1 cellular context compared by ENCODE assay signal in genomic region chr1:12615916-12616708, GRCh38.
TF ChIP-seq lines count a peak whose summit lies in the region.

No MANE protein-coding gene starts in this region.

TF ChIP-seq in HEK293, 187 proteins besides CTCF, POLR2A, EP300 and RAD21 (continued from another document):
- TF ChIP-seq PATZ1 (tag by site-specific recombination; IDR thresholded peaks at IDR 0.05): peak; percentile 76
- 0 out of 2 replicates have a peak, but pooled peaks have one; percentile 8 for TF ChIP-seq ZNF24 (tag by site-specific recombination; IDR thresholded peaks at IDR 0.05)
- TF ChIP-seq ZNF354C (tag by site-specific recombination; IDR thresholded peaks at IDR 0.05; ENCODE audit: borderline replicate concordance, low read depth): no peak
- peak; percentile 30; the same call in 1 of the 2 replicates for TF ChIP-seq SP2 (tag by site-specific recombination; IDR thresholded peaks at IDR 0.05)
- TF ChIP-seq ZNF114 (tag by site-specific recombination; IDR thresholded peaks at IDR 0.05): no peak
- peak; percentile 44; the same call in 1 of the 2 replicates for TF ChIP-seq ZBTB17 (tag by site-specific recombination; IDR thresholded peaks at IDR 0.05)
- no peak for TF ChIP-seq ZNF639 (tag by site-specific recombination; IDR thresholded peaks at IDR 0.05)
- TF ChIP-seq ZBTB10 (tag by site-specific recombination; IDR thresholded peaks at IDR 0.05): peak; percentile 50; the same call in 1 of the 2 replicates
- TF ChIP-seq SP7 (tag by site-specific recombination; IDR thresholded peaks at IDR 0.05): peak; percentile 96
- peak; percentile 65; the same call in 1 of the 2 replicates for TF ChIP-seq ZNF10 (tag by site-specific recombination; IDR thresholded peaks at IDR 0.05)
- peak; percentile 71; the same call in 1 of the 2 replicates for TF ChIP-seq TRIM28 (IDR thresholded peaks at IDR 0.05; ENCODE audit: borderline replicate concordance, low read length)
- TF ChIP-seq HIC1 (tag by site-specific recombination; IDR thresholded peaks at IDR 0.05): peak; percentile 66; the same call in 1 of the 2 replicates
- TF ChIP-seq ZSCAN30 (tag by site-specific recombination; IDR thresholded peaks at IDR 0.05): 0 out of 2 replicates have a peak, but pooled peaks have one; percentile 8
- TF ChIP-seq GLIS2 (tag by site-specific recombination; IDR thresholded peaks at IDR 0.05): peak; percentile 49
- no peak for TF ChIP-seq ZXDB (tag by site-specific recombination; IDR thresholded peaks at IDR 0.05)
- peak; percentile 91 for TF ChIP-seq ZNF341 (tag by site-specific recombination; IDR thresholded peaks at IDR 0.05; ENCODE audit: low read depth)
- peak; percentile 82 for TF ChIP-seq PRDM6 (tag by site-specific recombination; IDR thresholded peaks at IDR 0.05)
